In the genomic region with DNA sequence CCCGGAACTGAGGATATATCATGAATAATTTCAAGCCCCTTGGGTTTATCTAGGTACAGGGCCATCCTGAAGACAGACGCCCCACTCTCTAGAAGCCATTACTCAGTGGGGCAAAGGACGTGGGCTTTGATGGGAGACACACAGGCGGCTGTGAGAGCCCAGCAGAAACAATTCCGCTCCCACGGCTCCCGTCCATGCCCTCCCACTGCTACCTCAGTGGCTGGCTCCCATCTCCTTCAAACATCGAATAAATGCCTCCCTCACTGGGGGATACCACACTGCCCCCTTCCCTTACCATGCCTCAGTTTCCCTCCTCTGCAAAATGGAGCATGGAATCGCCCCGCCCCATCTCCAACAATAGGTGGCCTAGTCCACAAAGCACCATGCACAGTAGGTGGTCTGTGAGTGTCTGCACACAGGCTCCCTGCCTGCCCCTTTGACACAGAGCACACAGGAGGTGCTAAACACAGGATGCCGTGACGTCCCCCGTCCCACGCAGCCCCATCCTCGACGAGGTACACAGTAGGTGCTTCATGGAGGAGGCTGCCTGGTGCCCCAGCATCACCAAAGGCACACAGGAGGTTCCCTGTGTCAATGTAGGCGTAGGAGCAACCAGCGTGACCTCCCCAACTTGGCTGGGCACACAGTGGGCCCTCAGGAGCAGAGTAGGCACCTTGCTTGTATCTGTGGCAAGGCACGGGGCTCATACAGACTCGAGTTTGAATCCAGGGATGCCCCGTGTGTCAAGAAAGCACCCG, we compare ENCODE assay signal across 16 cellular contexts. TPM values are rescaled to one million over a fixed set of nuclear protein-coding genes. Genes with fewer than 3 reads are reported as not detected.
A peak's percentile ranks its signal among the peaks of the same experiment; 100 is the strongest.
DNase-seq lines count a peak whose midpoint lies in the region; ATAC-seq and TF ChIP-seq lines count a peak whose summit lies in the region.
"Had no signal": no experiment of that assay in that cellular context is flagged by ENCODE, and none has a peak within 500 bp of the region (broad histone marks: within the 10 kb centered on the region; RNA-seq: fewer than 3 reads in every experiment).

No MANE protein-coding gene starts in this region.

- peak overlapping the region; percentile 84 for H3K27ac ChIP-seq in A673 (ENCODE audit: low read depth, low read length, poor library complexity, severe bottlenecking)
- H3K27ac ChIP-seq in HEK293 (ENCODE audit: extremely low read depth, low read depth, low read length) = no peak overlapping the region
- no peak overlapping the region for H3K27ac ChIP-seq in mammary epithelial cell (ENCODE audit: insufficient read depth, low read depth, low read length)
- no peak overlapping the region for H3K27ac ChIP-seq in left lung
- H3K27ac ChIP-seq: BLaER1 treated with 17β-estradiol and CSF1 and Interleukin-3, amounts not matched to agents 10 nM and 100 nM; pancreas had no signal

- H3K9me3 ChIP-seq in A673 (ENCODE audit: low read depth, low read length, poor library complexity, severe bottlenecking) (no peaks in the 10 kb centered on the region), HEK293 (ENCODE audit: control insufficient read depth, insufficient read depth, low read depth, low read length) (no peaks in the 10 kb centered on the region), mammary epithelial cell (replicated peaks; ENCODE audit: insufficient read depth, low read length) (no peaks in the 10 kb centered on the region), left lung (no peaks in the 10 kb centered on the region)
- H3K9me3 ChIP-seq: BLaER1 treated with 17β-estradiol and CSF1 and Interleukin-3, amounts not matched to agents 10 nM and 100 nM; pancreas had no signal

- in situ Hi-C loops in mammary epithelial cell (cut with MboI; ENCODE audit: low sequenced_read_pairs in 2 of 2) (no loop called here), ACHN (cut with HindIII; ENCODE audit: low pct_ligation_motif_present, low pct_unique_long_range_greater_than_20kb, low sequenced_read_pairs) (no loop called here)

- BruUV-seq in A673 (replicated peaks; lab: Mats Ljungman, UMichigan) (no TSS peak), mammary epithelial cell (replicated peaks; lab: Mats Ljungman, UMichigan) (no TSS peak)

- H3K4me2 ChIP-seq in mammary epithelial cell (ENCODE audit: insufficient read depth, low read depth, low read length) = peak overlapping the region; percentile 76

- H3K9me3 Mint-ChIP-seq in naive thymus-derived CD8-positive, alpha-beta T cell = peaks cover 0 to 5% (median 0%) of the 10 kb centered on the region in 9 donors
- H3K9me3 Mint-ChIP-seq: activated T-helper 17 cell treated with anti-CD3 and anti-CD28 coated beads, Interleukin-2, amount 50 U/mL, for 72 hours had no signal

- no peak for DNase-seq in A673 (ENCODE audit: low spot score)
- DNase-seq in mammary epithelial cell = no peak
- DNase-seq in naive thymus-derived CD8-positive, alpha-beta T cell = no peak
- no peak for DNase-seq in left lung
- no peak for DNase-seq in NCI-H345 treated with DMSO at 0.1 percent for 48 hours (lab: John Stamatoyannopoulos, UW; ENCODE audit: unreplicated experiment)
- no peak for DNase-seq in ACHN
- DNase-seq: activated CD4-positive, alpha-beta T cell treated with anti-CD3 and anti-CD28 coated beads for 1 hour; kidney glomerular epithelial cell; NCI-H2081; stimulated activated CD4-positive, alpha-beta T cell treated with anti-CD3 and anti-CD28 coated beads, Interleukin-2, amount 100 ng/mL, for 24 hours had no signal

- 84% methylated on average over 20 of the region's 22 CpGs for WGBS in mammary epithelial cell (ENCODE audit: low coverage, missing lambda C conversion rate)

- intact Hi-C loops in A673 (cut with micrococcal nuclease; ENCODE audit: unreplicated experiment) = no loop called here
- intact Hi-C loops in mammary epithelial cell (cut with micrococcal nuclease) = no loop called here
- intact Hi-C loops in left lung (cut with DNase I) = no loop called here

- no peaks in the 10 kb centered on the region for H3K79me2 ChIP-seq in mammary epithelial cell (ENCODE audit: insufficient read depth, low read length)

- peak overlapping the region in 5 of 10 donors; percentile 9 to 51 (median 41) for H3K27ac Mint-ChIP-seq in naive thymus-derived CD8-positive, alpha-beta T cell
- H3K27ac Mint-ChIP-seq: activated T-helper 17 cell treated with anti-CD3 and anti-CD28 coated beads, Interleukin-2, amount 50 U/mL, for 72 hours; stimulated activated memory B cell treated with anti-CD40 and anti-IgM and Interleukin-4, amounts not matched to agents 10 μg/mL and 1 μg/mL and 100 μg/mL, for 72 hours had no signal

- H3K4me3 Mint-ChIP-seq in naive thymus-derived CD8-positive, alpha-beta T cell = peak overlapping the region; percentile 40 to 89 (median 69)
- H3K4me3 Mint-ChIP-seq: activated T-helper 17 cell treated with anti-CD3 and anti-CD28 coated beads, Interleukin-2, amount 50 U/mL, for 72 hours; stimulated activated memory B cell treated with anti-CD40 and anti-IgM and Interleukin-4, amounts not matched to agents 10 μg/mL and 1 μg/mL and 100 μg/mL, for 72 hours had no signal

- ATAC-seq in naive thymus-derived CD8-positive, alpha-beta T cell = no peak
- ATAC-seq in left lung (no peak), HG02840 (IDR thresholded peaks at IDR 0.05; ENCODE audit: low FRiP score, unreplicated experiment) (no peak)

- H3K27me3 ChIP-seq in A673 (replicated peaks; ENCODE audit: insufficient read depth, low read depth, low read length, poor library complexity) = no peaks in the 10 kb centered on the region
- peaks cover 5% of the 10 kb centered on the region for H3K27me3 ChIP-seq in mammary epithelial cell (ENCODE audit: insufficient read depth, low read length)
- H3K27me3 ChIP-seq in left lung = peaks cover 0 to 62% of the 10 kb centered on the region in 2 donors
- H3K27me3 ChIP-seq: pancreas had no signal

- H3K27me3 Mint-ChIP-seq in naive thymus-derived CD8-positive, alpha-beta T cell = peaks cover 0 to 13% (median 9%) of the 10 kb centered on the region in 5 donors

- dilution Hi-C loops in mammary epithelial cell (cut with HindIII; ENCODE audit: low sequenced_read_pairs) = no loop called here

- CTCF ChIA-PET in A673 (lab: Charles Lee) = no interaction called here
- CTCF ChIA-PET in HEK293 (lab: Yijun Ruan, JAX) = interaction anchor here (0.6 kb wide), 1 partner anchor 82 kb away, joined by 4 read pairs; no protein-coding TSS in a partner anchor
- CTCF ChIA-PET in mammary epithelial cell (lab: Charles Lee; ENCODE audit: low non-redundant PET) = no interaction called here

- H2AFZ ChIP-seq in mammary epithelial cell (ENCODE audit: low read depth, low read length) = peak overlapping the region; percentile 60

- peak overlapping the region; percentile 69 for H3K4me3 ChIP-seq in A673 (ENCODE audit: low read depth, low read length, poor library complexity, severe bottlenecking)
- no peak overlapping the region for H3K4me3 ChIP-seq in HEK293 (ENCODE audit: low read depth, low read length)
- H3K4me3 ChIP-seq in mammary epithelial cell (replicated peaks in 1 of 3; ENCODE audit: insufficient read depth in 1 of 3, low read depth in 2 of 3, low read length in 3 of 3) = no peak overlapping the region
- H3K4me3 ChIP-seq in left lung = no peak overlapping the region

- H3K36me3 Mint-ChIP-seq in naive thymus-derived CD8-positive, alpha-beta T cell = no peaks in the 10 kb centered on the region

- peaks cover 12 to 31% (median 16%) of the 10 kb centered on the region in 4 donors for H3K4me1 Mint-ChIP-seq in naive thymus-derived CD8-positive, alpha-beta T cell

- H4K20me1 ChIP-seq in mammary epithelial cell (ENCODE audit: insufficient read depth, low read length) = no peaks in the 10 kb centered on the region

- no peak overlapping the region for H3K9ac ChIP-seq in mammary epithelial cell (ENCODE audit: insufficient read depth, low read length)

- POLR2A ChIA-PET in A673 (lab: Charles Lee; ENCODE audit: low non-redundant PET) (no interaction called here), HEK293 (lab: Yijun Ruan, JAX) (no interaction called here)
- POLR2A ChIA-PET in naive thymus-derived CD8-positive, alpha-beta T cell (lab: Charles Lee) = no interaction called here

- TF ChIP-seq CTCF in A673 (conservative IDR thresholded peaks at IDR 0.05; ENCODE audit: low read depth, low read length) (no peak), HEK293 (tag by site-specific recombination; IDR thresholded peaks at IDR 0.05) (no peak), mammary epithelial cell (conservative IDR thresholded peaks at IDR 0.05 in 1 of 2, IDR thresholded peaks at IDR 0.05 in 1 of 2; ENCODE audit: extremely low read depth in 1 of 2, insufficient read depth in 1 of 2, low read depth in 1 of 2, low read length in 2 of 2) (no peak), left lung (IDR thresholded peaks at IDR 0.05) (no peak)

- H3K4me1 ChIP-seq in A673 (ENCODE audit: insufficient read depth, low read length, poor library complexity, severe bottlenecking) (peaks cover 9% of the 10 kb centered on the region), HEK293 (ENCODE audit: control insufficient read depth, insufficient read depth, low read length) (peaks cover 2% of the 10 kb centered on the region; the same call in 1 of the 2 replicates), mammary epithelial cell (ENCODE audit: insufficient read depth, low read length) (peaks cover 20% of the 10 kb centered on the region), left lung (peaks cover 5 to 18% of the 10 kb centered on the region in 2 donors)

- H3K36me3 ChIP-seq in A673 (ENCODE audit: insufficient read depth, low read length, poor library complexity, severe bottlenecking) = no peaks in the 10 kb centered on the region
- H3K36me3 ChIP-seq in HEK293 (ENCODE audit: control insufficient read depth in 2 of 2, insufficient read depth in 1 of 2, low read length in 2 of 2) = no peaks in the 10 kb centered on the region
- no peaks in the 10 kb centered on the region for H3K36me3 ChIP-seq in mammary epithelial cell (ENCODE audit: insufficient read depth, low read length)
- H3K36me3 ChIP-seq in left lung = no peaks in the 10 kb centered on the region
- H3K36me3 ChIP-seq: BLaER1 treated with 17β-estradiol and CSF1 and Interleukin-3, amounts not matched to agents 10 nM and 100 nM; pancreas had no signal

TF ChIP-seq in HEK293, 187 proteins besides CTCF, POLR2A, EP300 and RAD21 (continues in another document):
- TF ChIP-seq ZNF140 (tag by site-specific recombination; IDR thresholded peaks at IDR 0.05) (peak; percentile 98), ZNF560 (tag by site-specific recombination; IDR thresholded peaks at IDR 0.05; ENCODE audit: borderline replicate concordance) (no peak), ZNF776 (tag by site-specific recombination; IDR thresholded peaks at IDR 0.05; ENCODE audit: borderline replicate concordance) (no peak)

RNA-seq across cellular contexts. Expression of gene PTPRS, which starts 46.0 kb away (rescaled TPM):
- total RNA-seq in A673 (2021) (215 and 240 TPM in 2 replicates), mammary epithelial cell (10 to 100 TPM; 32.2 to 93.4 TPM), left lung (10 to 100 TPM; 61.7 to 67.2 TPM)
- 8.0 TPM for polyA plus RNA-seq in mammary epithelial cell
- 22.9 TPM for polyA minus RNA-seq in mammary epithelial cell
- total RNA-seq in naive thymus-derived CD8-positive, alpha-beta T cell = 10 to 100 TPM in 1 of 2 experiments, 1 to 10 TPM in 1; 8.9 to 11.6 TPM
- polyA plus RNA-seq in naive thymus-derived CD8-positive, alpha-beta T cell = 1 to 10 TPM in 1 of 3 donors, under 1 TPM in 2; 0.10 to 1.5 (median 0.88) TPM
